ENCODE assay signal across 1 cellular context in the genomic region with DNA sequence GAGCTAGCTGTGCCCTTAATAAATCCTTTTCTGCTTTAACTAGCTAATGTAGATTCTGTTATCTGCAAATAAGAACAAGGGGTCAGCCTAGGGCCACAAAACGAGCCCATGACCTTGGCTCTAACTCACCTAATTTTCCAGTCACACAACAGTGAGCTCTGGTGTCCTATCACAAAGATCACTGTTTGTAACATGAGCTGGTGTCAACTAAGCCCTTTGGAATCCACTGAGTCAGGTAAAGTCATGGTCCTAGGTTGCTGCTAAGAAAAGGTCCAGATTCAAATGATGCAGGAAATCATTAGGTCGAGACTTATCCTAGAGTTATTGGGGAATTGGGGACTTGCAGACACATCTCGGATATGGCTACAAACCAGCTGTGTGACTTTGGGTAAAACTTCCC.
TF ChIP-seq lines count a peak whose summit lies in the region.

No MANE protein-coding gene starts in this region.

TF ChIP-seq in HepG2, 621 proteins besides CTCF, POLR2A, EP300 and RAD21:
- TF ChIP-seq SIX4 (CRISPR knock-in tag; IDR thresholded peaks at IDR 0.05): 0 out of 2 replicates have a peak, but pooled peaks have one; percentile 27
- TF ChIP-seq, protein P1, sequence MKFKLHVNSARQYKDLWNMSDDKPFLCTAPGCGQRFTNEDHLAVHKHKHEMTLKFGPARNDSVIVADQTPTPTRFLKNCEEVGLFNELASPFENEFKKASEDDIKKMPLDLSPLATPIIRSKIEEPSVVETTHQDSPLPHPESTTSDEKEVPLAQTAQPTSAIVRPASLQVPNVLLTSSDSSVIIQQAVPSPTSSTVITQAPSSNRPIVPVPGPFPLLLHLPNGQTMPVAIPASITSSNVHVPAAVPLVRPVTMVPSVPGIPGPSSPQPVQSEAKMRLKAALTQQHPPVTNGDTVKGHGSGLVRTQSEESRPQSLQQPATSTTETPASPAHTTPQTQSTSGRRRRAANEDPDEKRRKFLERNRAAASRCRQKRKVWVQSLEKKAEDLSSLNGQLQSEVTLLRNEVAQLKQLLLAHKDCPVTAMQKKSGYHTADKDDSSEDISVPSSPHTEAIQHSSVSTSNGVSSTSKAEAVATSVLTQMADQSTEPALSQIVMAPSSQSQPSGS (CRISPR knock-in tag; IDR thresholded peaks at IDR 0.05): no peak
- TF ChIP-seq ISX (CRISPR knock-in tag; conservative IDR thresholded peaks at IDR 0.05): no peak
- TF ChIP-seq ZNF121 (CRISPR knock-in tag; IDR thresholded peaks at IDR 0.05): no peak
- TF ChIP-seq KAT2B (IDR thresholded peaks at IDR 0.05; ENCODE audit: borderline replicate concordance, low read depth, low read length): no peak
- TF ChIP-seq, protein P2, sequence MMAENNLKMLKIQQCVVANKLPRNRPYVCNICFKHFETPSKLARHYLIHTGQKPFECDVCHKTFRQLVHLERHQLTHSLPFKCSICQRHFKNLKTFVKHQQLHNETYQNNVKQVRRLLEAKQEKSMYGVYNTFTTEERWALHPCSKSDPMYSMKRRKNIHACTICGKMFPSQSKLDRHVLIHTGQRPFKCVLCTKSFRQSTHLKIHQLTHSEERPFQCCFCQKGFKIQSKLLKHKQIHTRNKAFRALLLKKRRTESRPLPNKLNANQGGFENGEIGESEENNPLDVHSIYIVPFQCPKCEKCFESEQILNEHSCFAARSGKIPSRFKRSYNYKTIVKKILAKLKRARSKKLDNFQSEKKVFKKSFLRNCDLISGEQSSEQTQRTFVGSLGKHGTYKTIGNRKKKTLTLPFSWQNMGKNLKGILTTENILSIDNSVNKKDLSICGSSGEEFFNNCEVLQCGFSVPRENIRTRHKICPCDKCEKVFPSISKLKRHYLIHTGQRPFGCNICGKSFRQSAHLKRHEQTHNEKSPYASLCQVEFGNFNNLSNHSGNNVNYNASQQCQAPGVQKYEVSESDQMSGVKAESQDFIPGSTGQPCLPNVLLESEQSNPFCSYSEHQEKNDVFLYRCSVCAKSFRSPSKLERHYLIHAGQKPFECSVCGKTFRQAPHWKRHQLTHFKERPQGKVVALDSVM (CRISPR knock-in tag; IDR thresholded peaks at IDR 0.05): no peak
- no peak for TF ChIP-seq ZFP36 (IDR thresholded peaks at IDR 0.05; ENCODE audit: borderline replicate concordance, low read depth, low read length, partially characterized antibody)
- TF ChIP-seq ZNF674 (CRISPR knock-in tag; IDR thresholded peaks at IDR 0.05; ENCODE audit: low read depth): no peak
- no peak for TF ChIP-seq KLF9 (CRISPR knock-in tag; IDR thresholded peaks at IDR 0.05; ENCODE audit: low read depth)
- TF ChIP-seq SATB2 (CRISPR knock-in tag; IDR thresholded peaks at IDR 0.05): no peak
- TF ChIP-seq, protein P3, sequence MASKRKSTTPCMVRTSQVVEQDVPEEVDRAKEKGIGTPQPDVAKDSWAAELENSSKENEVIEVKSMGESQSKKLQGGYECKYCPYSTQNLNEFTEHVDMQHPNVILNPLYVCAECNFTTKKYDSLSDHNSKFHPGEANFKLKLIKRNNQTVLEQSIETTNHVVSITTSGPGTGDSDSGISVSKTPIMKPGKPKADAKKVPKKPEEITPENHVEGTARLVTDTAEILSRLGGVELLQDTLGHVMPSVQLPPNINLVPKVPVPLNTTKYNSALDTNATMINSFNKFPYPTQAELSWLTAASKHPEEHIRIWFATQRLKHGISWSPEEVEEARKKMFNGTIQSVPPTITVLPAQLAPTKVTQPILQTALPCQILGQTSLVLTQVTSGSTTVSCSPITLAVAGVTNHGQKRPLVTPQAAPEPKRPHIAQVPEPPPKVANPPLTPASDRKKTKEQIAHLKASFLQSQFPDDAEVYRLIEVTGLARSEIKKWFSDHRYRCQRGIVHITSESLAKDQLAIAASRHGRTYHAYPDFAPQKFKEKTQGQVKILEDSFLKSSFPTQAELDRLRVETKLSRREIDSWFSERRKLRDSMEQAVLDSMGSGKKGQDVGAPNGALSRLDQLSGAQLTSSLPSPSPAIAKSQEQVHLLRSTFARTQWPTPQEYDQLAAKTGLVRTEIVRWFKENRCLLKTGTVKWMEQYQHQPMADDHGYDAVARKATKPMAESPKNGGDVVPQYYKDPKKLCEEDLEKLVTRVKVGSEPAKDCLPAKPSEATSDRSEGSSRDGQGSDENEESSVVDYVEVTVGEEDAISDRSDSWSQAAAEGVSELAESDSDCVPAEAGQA (IDR thresholded peaks at IDR 0.05; ENCODE audit: low read depth): no peak
- TF ChIP-seq, protein P3 (CRISPR knock-in tag; IDR thresholded peaks at IDR 0.05; ENCODE audit: borderline replicate concordance): no peak
- TF ChIP-seq MTF2 (CRISPR knock-in tag; IDR thresholded peaks at IDR 0.05; ENCODE audit: borderline replicate concordance): no peak
- TF ChIP-seq FOSL2 (CRISPR knock-in tag; IDR thresholded peaks at IDR 0.05): 0 out of 2 replicates have a peak, but pooled peaks have one; percentile 13
- TF ChIP-seq MBNL3 (CRISPR knock-in tag; conservative IDR thresholded peaks at IDR 0.05): no peak
- TF ChIP-seq, protein P4, sequence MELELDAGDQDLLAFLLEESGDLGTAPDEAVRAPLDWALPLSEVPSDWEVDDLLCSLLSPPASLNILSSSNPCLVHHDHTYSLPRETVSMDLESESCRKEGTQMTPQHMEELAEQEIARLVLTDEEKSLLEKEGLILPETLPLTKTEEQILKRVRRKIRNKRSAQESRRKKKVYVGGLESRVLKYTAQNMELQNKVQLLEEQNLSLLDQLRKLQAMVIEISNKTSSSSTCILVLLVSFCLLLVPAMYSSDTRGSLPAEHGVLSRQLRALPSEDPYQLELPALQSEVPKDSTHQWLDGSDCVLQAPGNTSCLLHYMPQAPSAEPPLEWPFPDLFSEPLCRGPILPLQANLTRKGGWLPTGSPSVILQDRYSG (CRISPR knock-in tag; IDR thresholded peaks at IDR 0.05): no peak
- TF ChIP-seq RARA (CRISPR knock-in tag; IDR thresholded peaks at IDR 0.05): peak; percentile 42; the same call in 1 of the 2 replicates
TF ChIP-seq in HepG2: peak in this region for 3.
